26 cellular contexts compared by ENCODE assay signal in the genomic region with DNA sequence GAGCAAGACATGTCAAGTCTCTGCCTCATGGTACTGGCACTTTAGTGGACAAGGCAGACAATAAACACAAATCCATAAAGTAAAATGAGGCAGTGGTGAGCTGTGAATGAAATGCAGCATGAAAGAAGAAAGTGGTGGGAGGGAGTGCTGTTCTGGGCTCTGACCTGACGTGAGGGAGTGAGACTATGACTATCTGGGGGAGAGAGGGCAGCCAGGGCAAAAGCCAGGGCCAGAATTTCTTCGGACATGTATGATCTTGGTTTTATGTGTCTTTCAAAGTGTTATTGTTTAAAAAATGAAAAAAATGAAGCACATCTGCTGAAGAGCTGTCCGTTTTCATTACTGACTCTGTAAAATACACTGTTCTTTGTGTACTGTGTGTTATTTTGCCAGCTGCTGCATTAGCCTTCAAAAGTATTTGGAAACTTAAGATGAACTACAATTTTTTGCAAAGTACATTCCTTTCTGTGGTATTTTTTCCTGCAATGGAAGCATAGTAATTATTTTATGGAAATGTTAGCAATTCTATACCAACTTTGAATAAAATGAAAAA.
"Had no signal": no experiment of that assay in that cellular context is flagged by ENCODE, and none has a peak within 500 bp of the region (broad histone marks: within the 10 kb centered on the region; RNA-seq: fewer than 3 reads in every experiment).

No MANE protein-coding gene starts in this region.

- H3K36me3 ChIP-seq: esophagus muscularis mucosa, gastroesophageal sphincter, tibial artery had no signal

- H3K27ac ChIP-seq: esophagus muscularis mucosa, gastroesophageal sphincter, tibial artery had no signal

- DNase-seq: activated CD4-positive, alpha-beta T cell treated with anti-CD3 and anti-CD28 coated beads, Interleukin-2, amount 10 ng/mL, durations not matched to agents 24 days and 14 days; activated CD8-positive, alpha-beta memory T cell treated with anti-CD3 and anti-CD28 coated beads, Interleukin-2, amount 10 ng/mL, durations not matched to agents 7 days and 5 days; activated CD8-positive, alpha-beta T cell treated with anti-CD3 and anti-CD28 coated beads for 36 hours; activated effector memory CD4-positive, alpha-beta T cell treated with anti-CD3 and anti-CD28 coated beads, Interleukin-2, amount 50 U/mL, for 16 hours; activated naive CD4-positive, alpha-beta T cell treated with anti-CD3 and anti-CD28 coated beads, Interleukin-2, amount 10 ng/mL, durations not matched to agents 7 days and 5 days; activated naive CD8-positive, alpha-beta T cell treated with anti-CD3 and anti-CD28 coated beads, Interleukin-2, amount 50 U/mL, for 24 hours; activated T-cell treated with anti-CD3 and anti-CD28 coated beads for 4 hours; aorta; dermis blood vessel endothelial cell; effector CD8-positive, alpha-beta T cell; head of caudate nucleus; hypothalamus; left ventricle myocardium superior; mammary epithelial cell; midbrain; nephron progenitor cell; retina; stimulated activated CD4-positive, alpha-beta T cell treated with anti-CD3 and anti-CD28 coated beads, Interleukin-12 subunit alpha, Interleukin-12 subunit beta, amount 100 ng/mL, for 4 hours; stimulated activated CD4-positive, alpha-beta T cell treated with anti-CD3 and anti-CD28 coated beads, Interleukin-4, amount 100 ng/mL, for 4 hours; substantia nigra; tibial artery had no signal

- H3K4me1 ChIP-seq: esophagus muscularis mucosa, gastroesophageal sphincter, tibial artery had no signal

- H3K4me3 ChIP-seq: esophagus muscularis mucosa, gastroesophageal sphincter, tibial artery had no signal

- H3K9me3 ChIP-seq: esophagus muscularis mucosa, gastroesophageal sphincter, tibial artery had no signal

- H3K4me1 Mint-ChIP-seq: activated CD4-positive, alpha-beta T cell treated with anti-CD3 and anti-CD28 coated beads, Interleukin-2, amount 10 ng/mL, durations not matched to agents 24 days and 14 days; activated CD8-positive, alpha-beta memory T cell treated with anti-CD3 and anti-CD28 coated beads, Interleukin-2, amount 10 ng/mL, durations not matched to agents 7 days and 5 days; activated naive CD4-positive, alpha-beta T cell treated with anti-CD3 and anti-CD28 coated beads, Interleukin-2, amount 10 ng/mL, durations not matched to agents 7 days and 5 days; activated naive CD8-positive, alpha-beta T cell treated with anti-CD3 and anti-CD28 coated beads, Interleukin-2, amount 50 U/mL, for 24 hours had no signal

- H3K4me3 Mint-ChIP-seq: activated CD4-positive, alpha-beta T cell treated with anti-CD3 and anti-CD28 coated beads, Interleukin-2, amount 10 ng/mL, durations not matched to agents 24 days and 14 days; activated CD8-positive, alpha-beta memory T cell treated with anti-CD3 and anti-CD28 coated beads, Interleukin-2, amount 10 ng/mL, durations not matched to agents 7 days and 5 days; activated CD8-positive, alpha-beta T cell treated with anti-CD3 and anti-CD28 coated beads for 36 hours; activated naive CD4-positive, alpha-beta T cell treated with anti-CD3 and anti-CD28 coated beads, Interleukin-2, amount 10 ng/mL, durations not matched to agents 7 days and 5 days; activated naive CD8-positive, alpha-beta T cell treated with anti-CD3 and anti-CD28 coated beads, Interleukin-2, amount 50 U/mL, for 24 hours; nephron progenitor cell; stimulated activated naive CD8-positive, alpha-beta T cell treated with anti-CD3 and anti-CD28 coated beads, Interleukin-15, Interleukin-2, amounts not matched to agents 100 ng/mL and 50 ng/mL, for 24 hours had no signal

- H3K9me3 Mint-ChIP-seq: activated CD4-positive, alpha-beta T cell treated with anti-CD3 and anti-CD28 coated beads, Interleukin-2, amount 10 ng/mL, durations not matched to agents 24 days and 14 days; activated CD8-positive, alpha-beta T cell treated with anti-CD3 and anti-CD28 coated beads for 36 hours; activated naive CD4-positive, alpha-beta T cell treated with anti-CD3 and anti-CD28 coated beads, Interleukin-2, amount 10 ng/mL, durations not matched to agents 7 days and 5 days; activated naive CD8-positive, alpha-beta T cell treated with anti-CD3 and anti-CD28 coated beads, Interleukin-2, amount 50 U/mL, for 24 hours; brain; nephron progenitor cell; stimulated activated naive CD8-positive, alpha-beta T cell treated with anti-CD3 and anti-CD28 coated beads, Interleukin-15, Interleukin-2, amounts not matched to agents 100 ng/mL and 50 ng/mL, for 24 hours had no signal

- H3K27ac Mint-ChIP-seq: activated CD4-positive, alpha-beta T cell treated with anti-CD3 and anti-CD28 coated beads, Interleukin-2, amount 10 ng/mL, durations not matched to agents 24 days and 14 days; activated CD8-positive, alpha-beta memory T cell treated with anti-CD3 and anti-CD28 coated beads, Interleukin-2, amount 10 ng/mL, durations not matched to agents 7 days and 5 days; activated CD8-positive, alpha-beta T cell treated with anti-CD3 and anti-CD28 coated beads for 36 hours; activated naive CD4-positive, alpha-beta T cell treated with anti-CD3 and anti-CD28 coated beads, Interleukin-2, amount 10 ng/mL, durations not matched to agents 7 days and 5 days; activated naive CD8-positive, alpha-beta T cell treated with anti-CD3 and anti-CD28 coated beads, Interleukin-2, amount 50 U/mL, for 24 hours; nephron progenitor cell; progenitor cell of endocrine pancreas; stimulated activated naive CD8-positive, alpha-beta T cell treated with anti-CD3 and anti-CD28 coated beads, Interleukin-15, Interleukin-2, amounts not matched to agents 100 ng/mL and 50 ng/mL, for 24 hours had no signal

- H3K36me3 Mint-ChIP-seq: activated CD8-positive, alpha-beta memory T cell treated with anti-CD3 and anti-CD28 coated beads, Interleukin-2, amount 10 ng/mL, durations not matched to agents 7 days and 5 days; activated naive CD4-positive, alpha-beta T cell treated with anti-CD3 and anti-CD28 coated beads, Interleukin-2, amount 10 ng/mL, durations not matched to agents 7 days and 5 days; brain had no signal
